ENCODE assay signal across 1 cellular context in genomic region chr10:129530486-129531065, GRCh38.
TF ChIP-seq lines count a peak whose summit lies in the region.

No MANE protein-coding gene starts in this region.

TF ChIP-seq in H1, 55 proteins besides CTCF, POLR2A, EP300 and RAD21:
- TF ChIP-seq SAP30 (IDR thresholded peaks at IDR 0.05; ENCODE audit: insufficient read depth, insufficient replicate concordance, low read length) (no peak), TAF7 (optimal IDR thresholded peaks at IDR 0.05; ENCODE audit: borderline replicate concordance, low read depth, low read length) (no peak), TBP (IDR thresholded peaks at IDR 0.05; ENCODE audit: low read depth, low read length) (no peak), SUZ12 (IDR thresholded peaks at IDR 0.05; ENCODE audit: low read length) (no peak), TAF1 (IDR thresholded peaks at IDR 0.05; ENCODE audit: low read depth, low read length) (no peak), GTF2F1 (IDR thresholded peaks at IDR 0.05; ENCODE audit: borderline replicate concordance, low read depth, low read length) (no peak), CHD2 (IDR thresholded peaks at IDR 0.05; ENCODE audit: low read length) (no peak), RXRA (IDR thresholded peaks at IDR 0.05; ENCODE audit: insufficient read depth, low read depth, low read length) (no peak), ASH2L (IDR thresholded peaks at IDR 0.05; ENCODE audit: low read length) (no peak), KDM4A (IDR thresholded peaks at IDR 0.05; ENCODE audit: low read depth, low read length, severe bottlenecking) (no peak), NRF1 (IDR thresholded peaks at IDR 0.05; ENCODE audit: low read depth, low read length) (no peak), RBBP5 (IDR thresholded peaks at IDR 0.05; ENCODE audit: borderline replicate concordance, low read depth, low read length) (no peak), TCF12 (IDR thresholded peaks at IDR 0.05; ENCODE audit: low read depth, low read length) (no peak), ATF2 (IDR thresholded peaks at IDR 0.05; ENCODE audit: low read length) (no peak), CHD7 (IDR thresholded peaks at IDR 0.05; ENCODE audit: insufficient replicate concordance, low read length) (no peak), CTBP2 (IDR thresholded peaks at IDR 0.05; ENCODE audit: borderline replicate concordance, insufficient read depth, insufficient read length, low read length) (no peak), SRF (IDR thresholded peaks at IDR 0.05; ENCODE audit: low read depth, low read length) (no peak), JUND (IDR thresholded peaks at IDR 0.05; ENCODE audit: low read length) (no peak), BRCA1 (IDR thresholded peaks at IDR 0.05; ENCODE audit: low read depth, low read length) (no peak), GABPA (IDR thresholded peaks at IDR 0.05; ENCODE audit: borderline replicate concordance, insufficient read depth, low read length) (no peak)
